In the genomic region with DNA sequence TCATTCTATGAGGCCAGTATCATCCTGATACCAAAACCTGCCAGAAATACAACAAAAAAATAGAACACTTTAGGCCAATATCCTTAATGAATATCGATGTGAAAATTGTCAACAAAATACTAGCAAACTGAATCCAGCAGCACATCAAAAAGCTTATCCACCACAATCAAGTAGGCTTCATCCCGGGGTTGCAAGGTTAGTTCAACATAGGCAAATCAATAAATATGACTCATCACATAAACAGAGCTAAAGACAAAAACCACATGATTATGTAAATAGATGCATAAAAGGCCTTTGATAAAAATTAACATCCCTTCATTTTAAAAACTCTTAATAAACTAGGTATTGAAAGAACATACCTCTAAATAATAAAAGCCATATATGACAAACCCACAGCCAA, we compare ENCODE assay signal across 27 cellular contexts.
"Had no signal": no experiment of that assay in that cellular context is flagged by ENCODE, and none has a peak within 500 bp of the region (broad histone marks: within the 10 kb centered on the region; RNA-seq: fewer than 3 reads in every experiment).

No MANE protein-coding gene starts in this region.

- FAIRE-seq: urothelium cell line had no signal

- DNase-seq: stimulated activated CD4-positive, alpha-beta T cell treated with anti-CD3 and anti-CD28 coated beads, Interleukin-2, amount 100 ng/mL, for 48 hours; stimulated activated CD4-positive, alpha-beta T cell treated with anti-CD3 and anti-CD28 coated beads, Interleukin-4, amount 100 ng/mL, for 1 hour; stimulated activated CD4-positive, alpha-beta T cell treated with anti-CD3 and anti-CD28 coated beads, Interleukin-4, amount 100 ng/mL, for 24 hours; stimulated activated CD4-positive, alpha-beta T cell treated with anti-CD3 and anti-CD28 coated beads, Interleukin-4, amount 100 ng/mL, for 4 hours; stimulated activated CD8-positive, alpha-beta memory T cell treated with anti-CD3 and anti-CD28 coated beads, Interleukin-4, amount 100 ng/mL, for 48 hours; stimulated activated naive B cell treated with anti-CD40 and anti-IgM and Interleukin-4, amounts not matched to agents 10 μg/mL and 1 μg/mL and 100 μg/mL, for 72 hours; stimulated activated naive CD4-positive, alpha-beta T cell; stimulated activated naive CD4-positive, alpha-beta T cell treated with Interleukin-2 at 50 U/mL for 16 hours; stimulated activated naive CD8-positive, alpha-beta T cell treated with anti-CD3 and anti-CD28 coated beads, Interleukin-15, amount 100 ng/mL, for 72 hours; stimulated activated naive CD8-positive, alpha-beta T cell treated with anti-CD3 and anti-CD28 coated beads, Interleukin-15, Interleukin-2, amounts not matched to agents 100 U/mL and 50 U/mL, for 24 hours; stomach; substantia nigra; testis; thyroid gland; tibial artery; transverse colon; trophoblast cell; upper lobe of left lung; upper lobe of right lung; uterus had no signal

- H3K4me3 ChIP-seq: stomach, suprapubic skin, testis, thoracic aorta, thyroid gland, tibial artery, tibial nerve, transverse colon, upper lobe of left lung, upper lobe of right lung, uterus, vagina had no signal

- H3K9me3 ChIP-seq: testis, thyroid gland, upper lobe of right lung, uterus, vagina had no signal

- H3K36me3 ChIP-seq: stomach, suprapubic skin, thoracic aorta, thyroid gland, tibial artery, tibial nerve, transverse colon, upper lobe of left lung, upper lobe of right lung, uterus, vagina had no signal

- H3K4me1 ChIP-seq: stomach, suprapubic skin, testis, thyroid gland, tibial artery, tibial nerve, transverse colon, upper lobe of right lung, uterus, vagina had no signal

- ATAC-seq: stimulated activated effector memory CD8-positive, alpha-beta T cell treated with anti-CD3 and anti-CD28 coated beads, Interleukin-12 subunit alpha, Interleukin-12 subunit beta, amount 100 ng/mL, for 72 hours; stimulated activated memory B cell treated with anti-CD40 and anti-IgM and Interleukin-4, amounts not matched to agents 10 μg/mL and 1 μg/mL and 100 μg/mL, for 72 hours; stimulated activated naive B cell treated with anti-CD40 and anti-IgM and Interleukin-4, amounts not matched to agents 10 μg/mL and 1 μg/mL and 100 μg/mL, for 72 hours; stimulated activated naive CD8-positive, alpha-beta T cell treated with anti-CD3 and anti-CD28 coated beads, Interleukin-15, amount 100 ng/mL, for 72 hours; stimulated activated naive CD8-positive, alpha-beta T cell treated with anti-CD3 and anti-CD28 coated beads, Interleukin-15, Interleukin-2, amounts not matched to agents 100 U/mL and 50 U/mL, for 24 hours; upper lobe of right lung had no signal

- H3K27me3 ChIP-seq: stomach, suprapubic skin, testis, thyroid gland, tibial artery, tibial nerve, transverse colon, upper lobe of left lung, upper lobe of right lung, uterus, vagina had no signal

- H3K27ac ChIP-seq: stomach, suprapubic skin, testis, thoracic aorta, thyroid gland, tibial artery, tibial nerve, transverse colon, upper lobe of left lung, upper lobe of right lung, uterus, vagina had no signal
